ENCODE assay signal across 17 cellular contexts in genomic region chr11:8094656-8095055, GRCh38. TPM values are rescaled to one million over a fixed set of nuclear protein-coding genes. Genes with fewer than 3 reads are reported as not detected.
DNase-seq lines count a peak whose midpoint lies in the region; ATAC-seq and TF ChIP-seq lines count a peak whose summit lies in the region.
"Had no signal": no experiment of that assay in that cellular context is flagged by ENCODE, and none has a peak within 500 bp of the region (broad histone marks: within the 10 kb centered on the region; RNA-seq: fewer than 3 reads in every experiment).

No MANE protein-coding gene starts in this region.

- intact Hi-C loops in stomach (cut with DNase I; ENCODE audit: low total_unique reads), result loop anchor here (5.0 kb wide), 2 partner anchors 57 to 87 kb away; no protein-coding TSS in a partner anchor
- intact Hi-C loops in psoas muscle (cut with DNase I), result loop anchor here (5.0 kb wide), 3 partner anchors 62 to 997 kb away; no protein-coding TSS in a partner anchor

- no peaks in the 10 kb centered on the region for H3K27me3 ChIP-seq in adipocyte (replicated peaks; ENCODE audit: control insufficient read depth, insufficient read depth, low read length)
- H3K27me3 ChIP-seq in stomach, result no peaks in the 10 kb centered on the region
- H3K27me3 ChIP-seq in psoas muscle (ENCODE audit: insufficient read depth in 3 of 3, low read length in 2 of 3), result no peaks in the 10 kb centered on the region

- ATAC-seq in psoas muscle, result no peak
- ATAC-seq: Right ventricle myocardium inferior had no signal

- H3K27ac ChIP-seq in stomach (no peak overlapping the region), psoas muscle (no peak overlapping the region)
- H3K27ac ChIP-seq: 22Rv1, PC-9 had no signal

- peaks cover 37% of the 10 kb centered on the region for H3K4me1 ChIP-seq in adipocyte (ENCODE audit: control insufficient read depth, insufficient read depth, low read length)
- H3K4me1 ChIP-seq in stomach, result peaks cover 0 to 9% (median 7%) of the 10 kb centered on the region in 4 donors
- no peaks in the 10 kb centered on the region for H3K4me1 ChIP-seq in psoas muscle

- no peak for TF ChIP-seq CTCF in stomach (IDR thresholded peaks at IDR 0.05)
- TF ChIP-seq CTCF in psoas muscle (IDR thresholded peaks at IDR 0.05), result no peak

- DNase-seq in activated CD8-positive, alpha-beta memory T cell treated with anti-CD3 and anti-CD28 coated beads, Interleukin-2, amount 50 U/mL, for 48 hours, result peak; percentile 49
- DNase-seq in activated CD8-positive, alpha-beta memory T cell treated with anti-CD3 and anti-CD28 coated beads for 24 hours, result no peak
- DNase-seq in adipocyte (ENCODE audit: low read depth) (no peak), mesenteric fat pad (ENCODE audit: low spot score) (peak; percentile 49), stomach (peak; percentile 19), AG08395 (ENCODE audit: low spot score) (no peak), psoas muscle (no peak), activated gamma-delta T cell treated with Interleukin-2 at 50 U/mL for 16 hours (no peak)
- DNase-seq: C1 segment of cervical spinal cord, DMS 273 treated with DMSO at 0.1 percent for 48 hours, MM.1S, NCI-H187 treated with DMSO at 0.1 percent for 48 hours, NCI-H446, NCI-H748 treated with DMSO at 0.1 percent for 48 hours, PC-9 had no signal

- H3K9ac ChIP-seq in adipocyte (ENCODE audit: low read length), result peak overlapping the region; percentile 21

- 90 to 92% (median 91%) methylated on average over 11 of the region's 11 CpGs for WGBS in stomach, 5 donors
- WGBS in psoas muscle, 3 donors, result 89 to 93% (median 91%) methylated on average over 11 of the region's 11 CpGs

- TF ChIP-seq EP300 in stomach (IDR thresholded peaks at IDR 0.05), result no peak

- H3K4me3 ChIP-seq in adipocyte (ENCODE audit: low read length), result no peak overlapping the region
- no peak overlapping the region for H3K4me3 ChIP-seq in stomach
- no peak overlapping the region for H3K4me3 ChIP-seq in psoas muscle
- H3K4me3 ChIP-seq: PC-9 had no signal

- no peak for TF ChIP-seq POLR2A in stomach (IDR thresholded peaks at IDR 0.05)

- H3K9me3 ChIP-seq in adipocyte (ENCODE audit: control insufficient read depth, low read length), result no peaks in the 10 kb centered on the region
- H3K9me3 ChIP-seq in stomach, result no peaks in the 10 kb centered on the region
- no peaks in the 10 kb centered on the region for H3K9me3 ChIP-seq in psoas muscle

- H3K36me3 ChIP-seq in adipocyte (ENCODE audit: control insufficient read depth, insufficient read depth, low read length, severe bottlenecking) (peaks cover 23% of the 10 kb centered on the region), stomach (peaks cover 0 to 31% (median 19%) of the 10 kb centered on the region in 4 donors), psoas muscle (ENCODE audit: insufficient read depth in 1 of 2, low read depth in 1 of 2) (no peaks in the 10 kb centered on the region)

RNA-seq across cellular contexts. Expression of gene TUB, which starts 13.6 kb away (rescaled TPM):
- total RNA-seq in mesenteric fat pad (5.9 TPM), stomach (10 to 100 TPM in 1 of 5 donors, 1 to 10 TPM in 1, under 1 TPM in 2, not detected in 1; under 0.01 to 12.1 (median 2.4) TPM), psoas muscle (1 to 10 TPM in 3 of 4 donors, under 1 TPM in 1; 0.91 to 4.6 (median 1.3) TPM)
- polyA plus RNA-seq in stomach (1 to 10 TPM in 2 of 3 donors, under 1 TPM in 1; 0.83 to 2.1 (median 1.4) TPM), psoas muscle (under 1 TPM; 0.25 to 0.51 (median 0.39) TPM)
- total RNA-seq: PC-9 had no signal

Comparison
In these comparisons a context has a peak if more than half of its experiments do, and no peak if none do; other contexts are left out.
1. DNase-seq: peak in activated CD8-positive, alpha-beta memory T cell treated with anti-CD3 and anti-CD28 coated beads, Interleukin-2, amount 50 U/mL, for 48 hours (single experiment), mesenteric fat pad (single experiment) and stomach (single experiment); none in activated CD8-positive, alpha-beta memory T cell treated with anti-CD3 and anti-CD28 coated beads for 24 hours (single experiment), adipocyte (single experiment), AG08395 (single experiment), psoas muscle (0 of 2) and activated gamma-delta T cell treated with Interleukin-2 at 50 U/mL for 16 hours (single experiment).